31 cellular contexts compared by ENCODE assay signal in the genomic region with DNA sequence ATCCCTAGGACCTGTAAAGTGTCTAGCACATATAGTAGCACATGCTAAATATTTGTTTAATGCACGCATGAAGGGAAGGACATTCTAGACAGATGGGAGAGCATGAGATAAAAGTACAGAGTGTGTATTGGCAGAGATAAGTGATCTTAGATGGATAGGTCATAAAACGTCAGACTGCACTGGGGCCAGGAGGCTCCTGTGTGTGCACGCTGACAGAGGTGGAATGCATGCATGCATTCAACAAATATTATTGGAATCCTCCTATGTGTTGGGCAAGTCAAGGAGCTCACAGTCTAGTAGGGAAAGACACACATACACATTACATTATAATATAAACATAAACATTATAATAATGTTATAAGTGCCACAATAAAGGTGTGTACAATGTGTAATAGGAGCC.
"Had no signal": no experiment of that assay in that cellular context is flagged by ENCODE, and none has a peak within 500 bp of the region (broad histone marks: within the 10 kb centered on the region; RNA-seq: fewer than 3 reads in every experiment).

No MANE protein-coding gene starts in this region.

- H3K27ac ChIP-seq: adrenal gland, body of pancreas, epithelial cell of prostate, WERI-Rb-1 had no signal

- H3K4me3 Mint-ChIP-seq: activated B cell treated with CpG ODN at 0.5 μM for 24 hours; activated CD8-positive, alpha-beta memory T cell treated with anti-CD3 and anti-CD28 coated beads, Interleukin-2, amount 10 ng/mL, durations not matched to agents 7 days and 5 days; activated CD8-positive, alpha-beta T cell treated with anti-CD3 and anti-CD28 coated beads, Interleukin-2, amount 10 ng/mL, durations not matched to agents 7 days and 5 days; activated naive CD4-positive, alpha-beta T cell treated with anti-CD3 and anti-CD28 coated beads for 36 hours; activated naive CD4-positive, alpha-beta T cell treated with anti-CD3 and anti-CD28 coated beads, Interleukin-2, amount 50 U/mL, for 24 hours; activated naive CD8-positive, alpha-beta T cell treated with anti-CD3 and anti-CD28 coated beads for 36 hours; activated naive CD8-positive, alpha-beta T cell treated with anti-CD3 and anti-CD28 coated beads, Interleukin-2, amount 50 U/mL, for 24 hours; activated T-helper 1 cell treated with anti-CD3 and anti-CD28 coated beads, Interleukin-12 subunit alpha, Interleukin-12 subunit beta, Interleukin-2, Interleukin-4 antibody, amounts not matched to agents 30 ng/mL and 10 ng/mL and 1 ng/mL, durations not matched to agents 14 hours and 24 hours and 36 hours; T-helper 17 cell; T-helper 2 cell treated with Interferon-gamma antibody and Interleukin-4, amounts not matched to agents 5 μg/mL and 100 μg/mL, for 36 hours had no signal

- H3K36me3 ChIP-seq: adrenal gland, WERI-Rb-1 had no signal

- H3K27me3 ChIP-seq: adrenal gland, body of pancreas had no signal

- H3K9me3 Mint-ChIP-seq: activated B cell treated with CpG ODN at 0.5 μM for 24 hours; activated naive CD4-positive, alpha-beta T cell treated with anti-CD3 and anti-CD28 coated beads for 36 hours; activated naive CD4-positive, alpha-beta T cell treated with anti-CD3 and anti-CD28 coated beads, Interleukin-2, amount 50 U/mL, for 24 hours; activated naive CD8-positive, alpha-beta T cell treated with anti-CD3 and anti-CD28 coated beads for 36 hours; activated naive CD8-positive, alpha-beta T cell treated with anti-CD3 and anti-CD28 coated beads, Interleukin-2, amount 50 U/mL, for 24 hours; activated T-helper 1 cell treated with anti-CD3 and anti-CD28 coated beads, Interleukin-12 subunit alpha, Interleukin-12 subunit beta, Interleukin-2, Interleukin-4 antibody, amounts not matched to agents 30 ng/mL and 10 ng/mL and 1 ng/mL, durations not matched to agents 14 hours and 24 hours and 36 hours; activated T-helper 2 cell treated with anti-CD3 and anti-CD28 coated beads, Interferon-gamma antibody, Interleukin-2, Interleukin-4, amounts not matched to agents 10 μg/mL and 5 μg/mL and 100 μg/mL, durations not matched to agents 14 hours and 24 hours and 36 hours; T-helper 2 cell treated with Interferon-gamma antibody and Interleukin-4, amounts not matched to agents 5 μg/mL and 100 μg/mL, for 36 hours had no signal

- DNase-seq: activated B cell treated with CpG ODN at 0.5 μM for 24 hours; activated CD4-positive, alpha-beta T cell treated with anti-CD3 and anti-CD28 coated beads for 48 hours; activated CD4-positive, alpha-beta T cell treated with anti-CD3 and anti-CD28 coated beads, Interleukin-2, amount 50 U/mL, for 1 hour; activated CD4-positive, alpha-beta T cell treated with anti-CD3 and anti-CD28 coated beads, Interleukin-2, amount 50 U/mL, for 48 hours; activated CD8-positive, alpha-beta memory T cell treated with anti-CD3 and anti-CD28 coated beads, Interleukin-2, amount 10 ng/mL, durations not matched to agents 7 days and 5 days; activated CD8-positive, alpha-beta memory T cell treated with anti-CD3 and anti-CD28 coated beads, Interleukin-2, amount 50 U/mL, for 4 hours; activated CD8-positive, alpha-beta T cell treated with anti-CD3 and anti-CD28 coated beads, Interleukin-2, amount 10 ng/mL, durations not matched to agents 7 days and 5 days; activated effector memory CD4-positive, alpha-beta T cell treated with anti-CD3 and anti-CD28 coated beads, Interleukin-2, amount 50 U/mL, for 16 hours; activated naive CD4-positive, alpha-beta T cell treated with anti-CD3 and anti-CD28 coated beads for 36 hours; activated naive CD8-positive, alpha-beta T cell treated with anti-CD3 and anti-CD28 coated beads for 36 hours; activated naive CD8-positive, alpha-beta T cell treated with anti-CD3 and anti-CD28 coated beads, Interleukin-2, amount 50 U/mL, for 24 hours; activated T-cell treated with anti-CD3 and anti-CD28 coated beads, Interleukin-2, amount 50 U/mL, for 1 hour; activated T-cell treated with anti-CD3 and anti-CD28 coated beads, Interleukin-2, amount 50 U/mL, for 48 hours; adrenal gland; amygdala; aorta; body of pancreas; caudate nucleus; cortex of kidney; dermis blood vessel endothelial cell; effector CD8-positive, alpha-beta T cell; foreskin fibroblast; head of caudate nucleus; T-helper 17 cell; T1000; WERI-Rb-1 had no signal

- H3K27me3 Mint-ChIP-seq: activated B cell treated with CpG ODN at 0.5 μM for 24 hours had no signal

- H3K4me1 ChIP-seq: body of pancreas had no signal

- H3K36me3 Mint-ChIP-seq: activated CD8-positive, alpha-beta memory T cell treated with anti-CD3 and anti-CD28 coated beads, Interleukin-2, amount 10 ng/mL, durations not matched to agents 7 days and 5 days; activated naive CD4-positive, alpha-beta T cell treated with anti-CD3 and anti-CD28 coated beads, Interleukin-2, amount 50 U/mL, for 24 hours; activated naive CD8-positive, alpha-beta T cell treated with anti-CD3 and anti-CD28 coated beads for 36 hours had no signal

- H3K27ac Mint-ChIP-seq: activated B cell treated with CpG ODN at 0.5 μM for 24 hours; activated CD8-positive, alpha-beta memory T cell treated with anti-CD3 and anti-CD28 coated beads, Interleukin-2, amount 10 ng/mL, durations not matched to agents 7 days and 5 days; activated CD8-positive, alpha-beta T cell treated with anti-CD3 and anti-CD28 coated beads, Interleukin-2, amount 10 ng/mL, durations not matched to agents 7 days and 5 days; activated naive CD4-positive, alpha-beta T cell treated with anti-CD3 and anti-CD28 coated beads for 36 hours; activated naive CD4-positive, alpha-beta T cell treated with anti-CD3 and anti-CD28 coated beads, Interleukin-2, amount 50 U/mL, for 24 hours; activated naive CD8-positive, alpha-beta T cell treated with anti-CD3 and anti-CD28 coated beads for 36 hours; activated naive CD8-positive, alpha-beta T cell treated with anti-CD3 and anti-CD28 coated beads, Interleukin-2, amount 50 U/mL, for 24 hours; activated T-helper 1 cell treated with anti-CD3 and anti-CD28 coated beads, Interleukin-12 subunit alpha, Interleukin-12 subunit beta, Interleukin-2, Interleukin-4 antibody, amounts not matched to agents 30 ng/mL and 10 ng/mL and 1 ng/mL, durations not matched to agents 14 hours and 24 hours and 36 hours; activated T-helper 2 cell treated with anti-CD3 and anti-CD28 coated beads, Interferon-gamma antibody, Interleukin-2, Interleukin-4, amounts not matched to agents 10 μg/mL and 5 μg/mL and 100 μg/mL, durations not matched to agents 14 hours and 24 hours and 36 hours; T-helper 17 cell; T-helper 2 cell treated with Interferon-gamma antibody and Interleukin-4, amounts not matched to agents 5 μg/mL and 100 μg/mL, for 36 hours had no signal

- H3K4me1 Mint-ChIP-seq: activated B cell treated with CpG ODN at 0.5 μM for 24 hours; activated CD8-positive, alpha-beta memory T cell treated with anti-CD3 and anti-CD28 coated beads, Interleukin-2, amount 10 ng/mL, durations not matched to agents 7 days and 5 days; activated naive CD4-positive, alpha-beta T cell treated with anti-CD3 and anti-CD28 coated beads, Interleukin-2, amount 50 U/mL, for 24 hours; activated naive CD8-positive, alpha-beta T cell treated with anti-CD3 and anti-CD28 coated beads for 36 hours; activated naive CD8-positive, alpha-beta T cell treated with anti-CD3 and anti-CD28 coated beads, Interleukin-2, amount 50 U/mL, for 24 hours had no signal

- H3K4me3 ChIP-seq: adrenal gland, body of pancreas had no signal

- H3K9me3 ChIP-seq: adrenal gland, body of pancreas had no signal
